ENCODE assay signal across 8 cellular contexts in the genomic region with DNA sequence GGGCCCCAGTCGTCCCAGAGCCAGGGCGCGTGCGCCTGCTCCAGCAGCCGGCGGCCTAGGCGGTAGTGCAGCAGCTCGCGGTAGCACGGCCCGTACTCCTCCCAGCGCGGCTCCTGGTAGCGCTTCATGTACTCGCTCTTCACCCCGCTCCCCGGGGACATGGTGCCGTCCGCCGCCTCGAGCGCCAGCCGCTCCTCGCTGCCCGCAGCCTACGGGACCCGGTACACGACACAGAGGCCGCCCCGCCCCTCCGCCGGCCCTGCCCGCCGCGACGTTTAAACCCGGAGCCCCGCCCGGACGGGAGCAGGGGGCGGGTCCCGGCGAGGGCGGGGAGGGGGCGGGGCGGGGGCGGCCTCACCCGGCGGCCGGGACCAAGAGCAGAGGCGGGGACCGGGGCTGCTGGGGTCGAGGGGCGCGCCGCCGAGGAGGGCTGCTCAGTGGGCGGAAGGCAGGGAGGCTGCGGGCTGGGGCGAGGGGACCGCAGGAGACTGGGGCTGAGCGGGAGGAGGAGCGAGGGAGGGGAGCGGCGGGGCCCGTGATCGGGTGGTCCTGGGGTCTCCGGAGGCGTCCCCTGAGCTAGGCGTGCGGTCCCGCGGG. TPM values are rescaled to one million over a fixed set of nuclear protein-coding genes. Genes with fewer than 3 reads are reported as not detected.
A peak's percentile ranks its signal among the peaks of the same experiment; 100 is the strongest.
DNase-seq lines count a peak whose midpoint lies in the region; ATAC-seq and TF ChIP-seq lines count a peak whose summit lies in the region.

No MANE protein-coding gene starts in this region.

- H3K9me3 ChIP-seq in Caco-2 (no peaks in the 10 kb centered on the region), NT2/D1 (ENCODE audit: insufficient read depth, low read length) (peaks cover 12% of the 10 kb centered on the region; the same call in 1 of the 2 replicates), mucosa of descending colon (no peaks in the 10 kb centered on the region)

- intact Hi-C loops in Caco-2 (cut with micrococcal nuclease; ENCODE audit: unreplicated experiment) (loop anchor here (1.0 to 2.0 kb wide), 2 partner anchors 44 to 72 kb away; no protein-coding TSS in a partner anchor), mucosa of descending colon (cut with DNase I, micrococcal nuclease) (no loop called here)

- no peaks in the 10 kb centered on the region for H3K27me3 Mint-ChIP-seq in Caco-2 (ENCODE audit: insufficient read depth, unreplicated experiment)

- CTCF ChIA-PET in Caco-2 (lab: Charles Lee) = interaction anchor here (0.7 kb wide), 1 partner anchor 843 kb away, joined by 4 read pairs; no protein-coding TSS in a partner anchor

- POLR2A ChIA-PET in Caco-2 (lab: Charles Lee) = interaction anchor here (0.6 kb wide), 1 partner anchor 24 kb away, joined by 7 read pairs; no protein-coding TSS in a partner anchor

- peaks cover 9% of the 10 kb centered on the region for H3K9me3 Mint-ChIP-seq in Caco-2 (ENCODE audit: unreplicated experiment)

- peaks cover 16% of the 10 kb centered on the region for H3K4me1 Mint-ChIP-seq in Caco-2 (ENCODE audit: low read depth, unreplicated experiment)

- H3K4me3 Mint-ChIP-seq in Caco-2 (ENCODE audit: unreplicated experiment) = peak overlapping the region; percentile 88

- H3K4me1 ChIP-seq in Caco-2 (peaks cover 19% of the 10 kb centered on the region; the same call in 1 of the 2 replicates), NT2/D1 (ENCODE audit: insufficient read depth, insufficient read length) (peaks cover 2% of the 10 kb centered on the region), mucosa of descending colon (ENCODE audit: low read depth) (peaks cover 14% of the 10 kb centered on the region)

- peak overlapping the region; percentile 89 for H3K9ac ChIP-seq in NT2/D1 (ENCODE audit: insufficient read length, low read depth)

- no peak overlapping the region for H3K27ac Mint-ChIP-seq in Caco-2 (ENCODE audit: unreplicated experiment)

- H3K36me3 ChIP-seq in Caco-2 (ENCODE audit: control insufficient read depth, insufficient read depth, low read length) (no peaks in the 10 kb centered on the region), NT2/D1 (ENCODE audit: insufficient read depth, insufficient read length, low read length) (peaks cover 5% of the 10 kb centered on the region), mucosa of descending colon (ENCODE audit: low read depth) (no peaks in the 10 kb centered on the region)

- ATAC-seq in GM19468 (IDR thresholded peaks at IDR 0.05; ENCODE audit: extremely low read depth, unreplicated experiment) (peak; percentile 34), mucosa of descending colon (peak; percentile 97)

- H3K27me3 ChIP-seq in Caco-2 (replicated peaks; ENCODE audit: control insufficient read depth, insufficient read depth, low read length) = no peaks in the 10 kb centered on the region
- peaks cover 38% of the 10 kb centered on the region for H3K27me3 ChIP-seq in NT2/D1 (ENCODE audit: insufficient read depth, insufficient read length)

- H3K36me3 Mint-ChIP-seq in Caco-2 (ENCODE audit: insufficient read depth, unreplicated experiment) = no peaks in the 10 kb centered on the region

- peak; percentile 89 to 91 for DNase-seq in Caco-2
- DNase-seq in HPDE6-E6E7 (ENCODE audit: extremely low spot score) = peak; percentile 68
- peak; percentile 77 for DNase-seq in NT2/D1 (ENCODE audit: low read depth, low spot score)
- peak; percentile 75 for DNase-seq in activated T-cell treated with anti-CD3 and anti-CD28 coated beads for 1 hour (ENCODE audit: low read depth)
- DNase-seq in epithelial cell of esophagus (ENCODE audit: low read depth) = peak; percentile 85
- DNase-seq in mucosa of descending colon = peak; percentile 92 to 93 (median 92)
- peak; percentile 71 for DNase-seq in stimulated activated CD8-positive, alpha-beta memory T cell treated with anti-CD3 and anti-CD28 coated beads, Interleukin-4, amount 100 ng/mL, for 24 hours (ENCODE audit: low read depth)

- peak overlapping the region; percentile 99 for H3K4me3 ChIP-seq in Caco-2 (ENCODE audit: low read depth, low read length)
- peak overlapping the region; percentile 80 for H3K4me3 ChIP-seq in NT2/D1 (ENCODE audit: insufficient read length, low read depth)
- peak overlapping the region; percentile 62 for H3K4me3 ChIP-seq in epithelial cell of esophagus (ENCODE audit: low read length)
- H3K4me3 ChIP-seq in mucosa of descending colon = peak overlapping the region; percentile 80

- no TSS peak for BruUV-seq in Caco-2 (replicated peaks; lab: Mats Ljungman, UMichigan)

- TF ChIP-seq CTCF in Caco-2 (IDR thresholded peaks at IDR 0.05; ENCODE audit: insufficient read depth in 1 of 2, low read depth in 1 of 2, low read length in 1 of 2, severe bottlenecking in 1 of 2, unreplicated experiment in 1 of 2) (no peak), epithelial cell of esophagus (IDR thresholded peaks at IDR 0.05; ENCODE audit: insufficient read depth, low read depth, low read length, missing control alignments) (no peak), mucosa of descending colon (IDR thresholded peaks at IDR 0.05) (no peak)

RNA-seq across cellular contexts. Expression of a gene that starts 0.4 kb away (rescaled TPM):
- total RNA-seq in Caco-2 (2022) (11.3 and 11.5 TPM in 2 replicates), mucosa of descending colon (1 to 10 TPM; 1.6 to 4.2 (median 3.3) TPM)

Comparison
In these comparisons a context has a peak if more than half of its experiments do, and no peak if none do; other contexts are left out.
1. Peak in every context shown above with its lines: DNase-seq, ATAC-seq and H3K4me3 ChIP-seq.